In the genomic region with DNA sequence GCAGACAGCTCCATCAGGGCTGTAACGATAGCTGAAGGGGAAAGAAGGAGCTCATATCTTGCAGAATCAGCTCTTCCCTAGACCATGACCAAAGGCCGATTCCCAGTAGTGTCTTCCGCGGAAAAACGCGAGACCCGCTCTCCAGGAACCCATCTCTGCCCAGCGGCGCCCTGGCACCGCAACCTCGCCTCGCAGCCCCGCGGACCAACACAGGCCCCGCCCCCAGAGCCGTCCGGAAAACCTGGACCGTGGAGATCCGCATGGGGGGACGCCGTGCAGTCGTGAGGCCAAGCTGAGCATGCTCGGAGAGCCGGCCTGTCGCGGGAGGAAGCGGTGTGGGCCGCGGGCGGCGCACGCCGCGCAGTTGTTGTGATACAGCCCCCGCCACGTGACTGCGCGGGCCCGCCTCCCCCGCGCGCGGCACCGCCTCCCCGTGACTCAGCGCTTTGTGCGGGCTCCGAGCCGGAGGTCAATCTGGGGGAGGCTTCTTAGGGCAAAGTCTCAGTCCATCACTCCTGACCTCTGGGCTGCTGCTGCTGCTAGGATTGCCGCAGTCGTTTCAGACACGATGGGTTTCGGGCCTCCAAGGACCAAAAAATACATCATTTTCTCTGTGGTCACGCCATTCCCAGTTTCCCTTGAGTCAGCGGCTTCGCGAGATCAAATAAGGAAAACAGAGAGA, we compare ENCODE assay signal across 9 cellular contexts. TPM values are rescaled to one million over a fixed set of nuclear protein-coding genes. Genes with fewer than 3 reads are reported as not detected.
DNase-seq lines count a peak whose midpoint lies in the region; ATAC-seq, FAIRE-seq and TF ChIP-seq lines count a peak whose summit lies in the region.
"Had no signal": no experiment of that assay in that cellular context is flagged by ENCODE, and none has a peak within 500 bp of the region (broad histone marks: within the 10 kb centered on the region; RNA-seq: fewer than 3 reads in every experiment).

No MANE protein-coding gene starts in this region.

- BruUV-seq in HepG2 (replicated peaks; lab: Mats Ljungman, UMichigan): no TSS peak

- peaks cover 53% of the 10 kb centered on the region for H3K4me1 Mint-ChIP-seq in dendritic cell treated with granulocyte-macrophage colony-stimulating factor and Interleukin-4, amounts not matched to agents 40 ng/mL and 50 ng/mL, for 4 days (ENCODE audit: low read depth)

- peak; percentile 74 for TF ChIP-seq CTCF in HepG2 (CRISPR knock-in tag; IDR thresholded peaks at IDR 0.05)

- in situ Hi-C loops in HepG2 (cut with HindIII; ENCODE audit: extremely low pct_ligation_motif_present, low pct_unique_long_range_greater_than_20kb): loop anchor here (5.0 kb wide), 3 partner anchors 64 to 244 kb away; no protein-coding TSS in a partner anchor

- CTCF ChIA-PET in HepG2 (lab: Yijun Ruan, JAX; ENCODE audit: low intra/inter-chr PET ratio, low total read pairs): interaction anchor here (1.4 kb wide), 1 partner anchor 104 kb away, joined by 5 read pairs; no protein-coding TSS in a partner anchor

- peak overlapping the region; percentile 85 for H2AFZ ChIP-seq in HepG2 (ENCODE audit: low read length)

- peak overlapping the region; percentile 80 to 97 (median 94) for H3K4me2 ChIP-seq in BLaER1 treated with 17β-estradiol and CSF1 and Interleukin-3, amounts not matched to agents 10 nM and 100 nM
- peak overlapping the region; percentile 91 for H3K4me2 ChIP-seq in HepG2 (ENCODE audit: low read depth, low read length)

- TF ChIP-seq POLR2A in HepG2 (IDR thresholded peaks at IDR 0.05; ENCODE audit: insufficient read depth in 1 of 2, low read depth in 2 of 2, low read length in 2 of 2): peak; percentile 86 to 87

- H3K4me3 ChIP-seq in BLaER1 treated with 17β-estradiol and CSF1 and Interleukin-3, amounts not matched to agents 10 nM and 100 nM: peak overlapping the region; percentile 57 to 74 (median 65)
- peak overlapping the region; percentile 66 to 85 (median 78) for H3K4me3 ChIP-seq in HepG2 (replicated peaks in 1 of 3; ENCODE audit: insufficient read depth in 1 of 3, low read depth in 2 of 3, low read length in 3 of 3)

- WGBS in HepG2 (ENCODE audit: low lambda C conversion rate): 8% methylated on average over 46 of the region's 57 CpGs

- FAIRE-seq in HepG2 (lab: Jason Lieb, UNC): peak; percentile 39
- FAIRE-seq: endometrium had no signal

- H3K9ac ChIP-seq in BLaER1 treated with 17β-estradiol and CSF1 and Interleukin-3, amounts not matched to agents 10 nM and 100 nM: peak overlapping the region; percentile 55 to 80 (median 73)
- H3K9ac ChIP-seq in HepG2 (ENCODE audit: insufficient read depth, low read depth, low read length): peak overlapping the region; percentile 78

- peak; percentile 88 to 93 for TF ChIP-seq EP300 in HepG2 (IDR thresholded peaks at IDR 0.05; ENCODE audit: low read depth in 2 of 2, low read length in 2 of 2)
- peak; percentile 94 for TF ChIP-seq EP300 in HepG2 (CRISPR knock-in tag; IDR thresholded peaks at IDR 0.05; ENCODE audit: borderline replicate concordance)

- peaks cover 20 to 65% (median 24%) of the 10 kb centered on the region in 10 experiments for H3K4me1 ChIP-seq in BLaER1 treated with 17β-estradiol and CSF1 and Interleukin-3, amounts not matched to agents 10 nM and 100 nM
- peaks cover 36% of the 10 kb centered on the region for H3K4me1 ChIP-seq in HepG2 (ENCODE audit: insufficient read depth, low read length)

- peak overlapping the region; percentile 60 to 89 (median 76); a peak in 21 of 22 replicates for H3K27ac ChIP-seq in BLaER1 treated with 17β-estradiol and CSF1 and Interleukin-3, amounts not matched to agents 10 nM and 100 nM
- H3K27ac ChIP-seq in HepG2 (ENCODE audit: extremely low read length, insufficient read depth, low read length): peak overlapping the region; percentile 77

- H3K27me3 Mint-ChIP-seq in dendritic cell treated with granulocyte-macrophage colony-stimulating factor and Interleukin-4, amounts not matched to agents 40 ng/mL and 50 ng/mL, for 4 days: peaks cover 6% of the 10 kb centered on the region

- peaks cover 7% of the 10 kb centered on the region for H3K36me3 Mint-ChIP-seq in dendritic cell treated with granulocyte-macrophage colony-stimulating factor and Interleukin-4, amounts not matched to agents 40 ng/mL and 50 ng/mL, for 4 days (ENCODE audit: low read depth)

- DNase-seq in NCI-H526 treated with DMSO at 0.1 percent for 48 hours (lab: John Stamatoyannopoulos, UW) (peak; percentile 96), HepG2 (ENCODE audit: low spot score) (peak; percentile 94)
- peak; percentile 90 for DNase-seq in activated CD4-positive, alpha-beta T cell treated with anti-CD3 and anti-CD28 coated beads, Interleukin-2, amount 50 U/mL, for 1 hour
- peak; percentile 82 to 87 for DNase-seq in stimulated activated CD4-positive, alpha-beta T cell treated with anti-CD3 and anti-CD28 coated beads, Interleukin-2, amount 100 ng/mL, for 48 hours

- peak; percentile 82 for TF ChIP-seq RAD21 in HepG2 (CRISPR knock-in tag; IDR thresholded peaks at IDR 0.05)

- peak; percentile 70 for ATAC-seq in GM19328 (IDR thresholded peaks at IDR 0.05; ENCODE audit: unreplicated experiment)
- peak; percentile 73 for ATAC-seq in HG03469 (IDR thresholded peaks at IDR 0.05; ENCODE audit: unreplicated experiment)
- ATAC-seq in HepG2: peak; percentile 82

- H3K27ac Mint-ChIP-seq in dendritic cell treated with granulocyte-macrophage colony-stimulating factor and Interleukin-4, amounts not matched to agents 40 ng/mL and 50 ng/mL, for 4 days: peak overlapping the region; percentile 86

- POLR2A ChIA-PET in HepG2 (lab: Yijun Ruan, JAX): interaction anchor here (0.6 to 3.5 kb wide), 14 partner anchors 9 to 247 kb away, joined by 3 to 35 read pairs (median 4); partner anchors contain the start of gene LRRC1

- H3K36me3 ChIP-seq in BLaER1 treated with 17β-estradiol and CSF1 and Interleukin-3, amounts not matched to agents 10 nM and 100 nM: no peaks in the 10 kb centered on the region
- H3K36me3 ChIP-seq in HepG2 (replicated peaks in 1 of 2; ENCODE audit: control insufficient read depth in 1 of 2, insufficient read depth in 2 of 2, low read length in 2 of 2): no peaks in the 10 kb centered on the region

- peak overlapping the region; percentile 90 for H3K4me3 Mint-ChIP-seq in dendritic cell treated with granulocyte-macrophage colony-stimulating factor and Interleukin-4, amounts not matched to agents 40 ng/mL and 50 ng/mL, for 4 days

- peaks cover 4 to 29% (median 8%) of the 10 kb centered on the region in 11 experiments; a peak in 18 of 22 replicates for H3K9me3 ChIP-seq in BLaER1 treated with 17β-estradiol and CSF1 and Interleukin-3, amounts not matched to agents 10 nM and 100 nM (replicated peaks in 1 of 11)
- no peaks in the 10 kb centered on the region for H3K9me3 ChIP-seq in HepG2 (ENCODE audit: low read length)

- intact Hi-C loops in dendritic cell treated with granulocyte-macrophage colony-stimulating factor and Interleukin-4, amounts not matched to agents 40 ng/mL and 50 ng/mL, for 4 days (cut with micrococcal nuclease): loop anchor here (1.0 to 5.0 kb wide), 2 partner anchors 103 to 244 kb away; no protein-coding TSS in a partner anchor
- intact Hi-C loops in HepG2 (cut with micrococcal nuclease; ENCODE audit: unreplicated experiment): loop anchor here (1.0 to 5.0 kb wide), 3 partner anchors 67 to 104 kb away; no protein-coding TSS in a partner anchor

- no peaks in the 10 kb centered on the region for H3K9me3 Mint-ChIP-seq in dendritic cell treated with granulocyte-macrophage colony-stimulating factor and Interleukin-4, amounts not matched to agents 40 ng/mL and 50 ng/mL, for 4 days

- no peaks in the 10 kb centered on the region for H3K27me3 ChIP-seq in BLaER1 treated with 17β-estradiol and CSF1 and Interleukin-3, amounts not matched to agents 10 nM and 100 nM
- no peaks in the 10 kb centered on the region; a peak in 1 of 5 replicates for H3K27me3 ChIP-seq in HepG2 (ENCODE audit: control insufficient read depth in 1 of 2, insufficient read depth in 2 of 2, low read length in 2 of 2)

- H3K79me2 ChIP-seq in HepG2 (ENCODE audit: insufficient read depth, low read length): peaks cover 22% of the 10 kb centered on the region

- peaks cover 0 to 15% (median 8%) of the 10 kb centered on the region in 11 experiments; a peak in 9 of 22 replicates for H4K20me1 ChIP-seq in BLaER1 treated with 17β-estradiol and CSF1 and Interleukin-3, amounts not matched to agents 10 nM and 100 nM
- peaks cover 7% of the 10 kb centered on the region; the same call in 1 of the 2 replicates for H4K20me1 ChIP-seq in HepG2 (ENCODE audit: insufficient read depth, low read length)

TF ChIP-seq in HepG2, 621 proteins besides CTCF, POLR2A, EP300 and RAD21 (continues in another document):
- TF ChIP-seq SAP130 (CRISPR knock-in tag; IDR thresholded peaks at IDR 0.05; ENCODE audit: low read depth): peak; percentile 99
- peak; percentile 99 for TF ChIP-seq ZNF350 (CRISPR knock-in tag; IDR thresholded peaks at IDR 0.05; ENCODE audit: borderline replicate concordance, low read depth)
- TF ChIP-seq PAWR (CRISPR knock-in tag; IDR thresholded peaks at IDR 0.05; ENCODE audit: borderline replicate concordance): peak; percentile 76; the same call in 1 of the 2 replicates
- peak; percentile 99 for TF ChIP-seq ARNTL (CRISPR knock-in tag; IDR thresholded peaks at IDR 0.05)
- peak; percentile 90 for TF ChIP-seq ZFP1 (CRISPR knock-in tag; IDR thresholded peaks at IDR 0.05)

RNA-seq across cellular contexts. Expression of gene GCLC, which starts 3.1 kb away (rescaled TPM):
- total RNA-seq in HepG2 (2016; rRNA removed; fragmentation: Illumina TruSeq; extraction: Trizol): 84.6 and 96.9 TPM in 2 replicates
- total RNA-seq in HepG2 (2016; cell fraction: cytosol; rRNA removed; fragmentation: Illumina TruSeq; extraction: Trizol; ENCODE audit: low read depth): 11.5 and 11.6 TPM in 2 replicates
- 74.6 and 95.9 TPM in 2 replicates for total RNA-seq in HepG2 (2016; cell fraction: insoluble cytoplasmic fraction; rRNA removed; fragmentation: Illumina TruSeq; extraction: Trizol)
- 35.6 and 39.1 TPM in 2 replicates for total RNA-seq in HepG2 (2016; cell fraction: membrane; rRNA removed; fragmentation: Illumina TruSeq; extraction: Trizol)
- total RNA-seq in HepG2 (2016; cell fraction: nucleus; rRNA removed; fragmentation: Illumina TruSeq; extraction: Trizol): 62.3 and 75.3 TPM in 2 replicates
- polyA plus RNA-seq in HepG2 (2011; rRNA removed): 21.5 and 35.3 TPM in 2 replicates
- polyA plus RNA-seq in HepG2 (2011; cell fraction: cytosol; rRNA removed): 12.9 and 21.5 TPM in 2 replicates
- 29.1 and 32.0 TPM in 2 replicates for polyA plus RNA-seq in HepG2 (2011; cell fraction: nucleus; rRNA removed)
- polyA plus RNA-seq in HepG2 (2012): 66.0 and 93.9 TPM in 2 replicates
- polyA plus RNA-seq in HepG2 (2016; cell fraction: cytosol; fragmentation: Illumina TruSeq; extraction: Trizol; ENCODE audit: low read depth): 3.5 and 3.7 TPM in 2 replicates
- polyA plus RNA-seq in HepG2 (2016; cell fraction: insoluble cytoplasmic fraction; fragmentation: Illumina TruSeq; extraction: Trizol; ENCODE audit: low read depth): 80.0 and 80.6 TPM in 2 replicates
- polyA plus RNA-seq in HepG2 (2016; cell fraction: membrane; fragmentation: Illumina TruSeq; extraction: Trizol; ENCODE audit: low read depth): 12.9 and 13.2 TPM in 2 replicates
- polyA plus RNA-seq in HepG2 (2016; cell fraction: nucleus; fragmentation: Illumina TruSeq; extraction: Trizol; ENCODE audit: insufficient read depth, low read depth): 78.5 and 78.7 TPM in 2 replicates
- 29.2 and 35.2 TPM in 2 replicates for polyA minus RNA-seq in HepG2 (2011; rRNA and poly(A)+ RNA removed; ENCODE audit: low replicate concordance)
- 31.5 and 48.1 TPM in 2 replicates for polyA minus RNA-seq in HepG2 (2011; cell fraction: cytosol; rRNA and poly(A)+ RNA removed)
- 101 and 110 TPM in 2 replicates for polyA minus RNA-seq in HepG2 (2011; cell fraction: nucleus; rRNA and poly(A)+ RNA removed)

Comparison
In these comparisons a context has a peak if more than half of its experiments do, and no peak if none do; other contexts are left out.
1. Peak in every context shown above with its lines: DNase-seq, ATAC-seq, H3K4me3 ChIP-seq and H3K27ac ChIP-seq.